In the genomic region with DNA sequence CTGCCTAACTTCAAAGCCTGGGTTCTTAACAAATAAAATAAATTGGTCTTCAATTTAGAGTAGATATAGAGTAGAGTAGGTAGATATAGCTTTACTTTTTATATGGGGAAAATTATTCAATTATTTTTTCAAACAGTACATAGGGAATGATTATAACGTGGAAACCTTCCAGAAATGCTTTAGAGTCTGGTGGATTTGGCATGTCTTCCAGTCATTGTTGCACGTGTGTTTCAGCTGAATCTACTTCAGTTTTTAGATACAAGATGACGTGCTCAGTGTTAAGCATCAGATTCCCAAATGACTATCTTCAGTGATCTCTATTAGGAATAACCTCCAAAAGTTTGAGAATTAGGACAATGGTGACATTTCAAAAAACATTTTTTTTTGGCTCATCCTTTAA, we compare ENCODE assay signal across 28 cellular contexts.
"Had no signal": no experiment of that assay in that cellular context is flagged by ENCODE, and none has a peak within 500 bp of the region (broad histone marks: within the 10 kb centered on the region; RNA-seq: fewer than 3 reads in every experiment).

No MANE protein-coding gene starts in this region.

- H3K4me3 ChIP-seq: cardiac muscle cell, K562, SJSA1 had no signal

- H3K27me3 ChIP-seq: brain microvascular endothelial cell, cardiac muscle cell, SJSA1 had no signal

- DNase-seq: activated CD4-positive, alpha-beta T cell treated with anti-CD3 and anti-CD28 coated beads, Interleukin-2, amount 10 ng/mL, durations not matched to agents 24 days and 14 days; activated CD4-positive, alpha-beta T cell treated with anti-CD3 and anti-CD28 coated beads, Interleukin-2, amount 50 U/mL, for 4 hours; activated CD8-positive, alpha-beta T cell treated with anti-CD3 and anti-CD28 coated beads for 36 hours; activated effector memory CD4-positive, alpha-beta T cell treated with anti-CD3 and anti-CD28 coated beads, Interleukin-2, amount 50 U/mL, for 16 hours; activated naive CD4-positive, alpha-beta T cell; activated naive CD4-positive, alpha-beta T cell treated with anti-CD3 and anti-CD28 coated beads, Interleukin-2, amount 50 U/mL, for 16 hours; activated naive CD8-positive, alpha-beta T cell treated with anti-CD3 and anti-CD28 coated beads for 36 hours; activated T-cell treated with anti-CD3 and anti-CD28 coated beads, Interleukin-2, amount 50 U/mL, for 1 hour; activated T-cell treated with anti-CD3 and anti-CD28 coated beads, Interleukin-2, amount 50 U/mL, for 72 hours; amniotic stem cell; aorta; brain microvascular endothelial cell; NCI-H1092 treated with DMSO at 0.1 percent for 48 hours; NCI-H1436; NCI-H1694; NCI-H1930; NCI-H2081 treated with DMSO at 0.1 percent for 48 hours; NCI-H226; NCI-H446 treated with DMSO at 0.1 percent for 48 hours; NCI-H524 treated with DMSO at 0.1 percent for 48 hours; OCI-M1; SHP77 treated with DMSO at 0.1 percent for 48 hours; SK-N-SH had no signal

- ATAC-seq: activated CD8-positive, alpha-beta T cell treated with anti-CD3 and anti-CD28 coated beads for 36 hours; activated T-cell treated with anti-CD3 and anti-CD28 coated beads, Interleukin-2, amount 50 U/mL, for 72 hours; activated T-helper 17 cell treated with anti-CD3 and anti-CD28 coated beads, Interleukin-2, amount 50 U/mL, for 72 hours; K562; Panc1 had no signal

- H3K9me3 ChIP-seq: SJSA1, SK-N-SH had no signal

- H3K36me3 ChIP-seq: brain microvascular endothelial cell, cardiac muscle cell, SJSA1 had no signal

- H3K4me1 ChIP-seq: SJSA1 had no signal

- H3K27ac ChIP-seq: brain microvascular endothelial cell, cardiac muscle cell, SJSA1 had no signal
